ENCODE assay signal across 21 cellular contexts in genomic region chr17:57096472-57097198, GRCh38. TPM values are rescaled to one million over a fixed set of nuclear protein-coding genes. Genes with fewer than 3 reads are reported as not detected.
DNase-seq lines count a peak whose midpoint lies in the region; ATAC-seq, FAIRE-seq and TF ChIP-seq lines count a peak whose summit lies in the region.
"Had no signal": no experiment of that assay in that cellular context is flagged by ENCODE, and none has a peak within 500 bp of the region (broad histone marks: within the 10 kb centered on the region; RNA-seq: fewer than 3 reads in every experiment).

No MANE protein-coding gene starts in this region.

- H3K9ac ChIP-seq in H9 (ENCODE audit: extremely low read depth, insufficient read length, low read length) (no peak overlapping the region), duodenal mucosa (ENCODE audit: low read depth in 1 of 2, low read length in 2 of 2) (no peak overlapping the region)

- no peak overlapping the region for H2BK5ac ChIP-seq in H9 (ENCODE audit: insufficient read length, low read length)

- H4K20me1 ChIP-seq in H9 (ENCODE audit: control insufficient read depth, insufficient read depth, insufficient read length) = peaks cover 4% of the 10 kb centered on the region

- peaks cover 66 to 74% of the 10 kb centered on the region in 2 experiments for H3K4me1 Mint-ChIP-seq in H9
- H3K4me1 Mint-ChIP-seq in effector memory CD8-positive, alpha-beta T cell (ENCODE audit: low read depth in 2 of 2) = peaks cover 10 to 19% of the 10 kb centered on the region in 2 donors

- H3K4me1 ChIP-seq in H9 (ENCODE audit: insufficient read depth, low read length) = peaks cover 22% of the 10 kb centered on the region; the same call in 1 of the 2 replicates
- H3K4me1 ChIP-seq in duodenal mucosa (ENCODE audit: control insufficient read depth in 1 of 2, insufficient read depth in 2 of 2, low read length in 2 of 2) = peaks cover 64 to 70% of the 10 kb centered on the region in 2 donors
- H3K4me1 ChIP-seq in small intestine (ENCODE audit: control insufficient read depth in 2 of 2, insufficient read depth in 1 of 2, low read depth in 1 of 2, low read length in 1 of 2) = peaks cover 21 to 23% of the 10 kb centered on the region in 2 donors

- no peak overlapping the region for H2BK120ac ChIP-seq in H9 (ENCODE audit: low read depth, low read length, poor library complexity, severe bottlenecking)

- no peak for DNase-seq in H9
- DNase-seq in left lobe of liver (ENCODE audit: low spot score) = peak; percentile 81
- DNase-seq in small intestine = peak; percentile 77
- DNase-seq in effector memory CD8-positive, alpha-beta T cell = no peak
- DNase-seq in GM13976 (ENCODE audit: low spot score) = no peak
- DNase-seq: activated CD4-positive, alpha-beta T cell treated with anti-CD3 and anti-CD28 coated beads, Interleukin-2, amount 10 ng/mL, durations not matched to agents 7 days and 5 days; activated naive CD4-positive, alpha-beta T cell; CD4-positive, CD25-positive, alpha-beta regulatory T cell; cortex of kidney; foreskin melanocyte; GDM1; naive thymus-derived CD4-positive, alpha-beta T cell; NCI-H1436 treated with DMSO at 0.1 percent for 48 hours; NK-92 treated with Interleukin-12 subunit alpha and Interleukin-12 subunit beta, amount 100 ng/mL, for 24 hours; SW 1271 had no signal

- H3K4me3 ChIP-seq in duodenal mucosa (ENCODE audit: low read depth in 1 of 2, low read length in 2 of 2) (no peak overlapping the region), small intestine (ENCODE audit: low read depth in 1 of 2, low read length in 2 of 2) (no peak overlapping the region)
- H3K4me3 ChIP-seq: tibial nerve had no signal

- H3K18ac ChIP-seq in H9 (ENCODE audit: insufficient read length, low read depth, low read length) = no peak overlapping the region

- no peak overlapping the region for H2AFZ ChIP-seq in H9 (ENCODE audit: low read length)

- in situ Hi-C loops in GM13976 (cut with MboI; ENCODE audit: low sequenced_read_pairs, unreplicated experiment) = no loop called here

- H4K8ac ChIP-seq in H9 (replicated peaks; ENCODE audit: insufficient read length, low read depth, low read length) = no peak overlapping the region

- H3K4ac ChIP-seq in H9 (ENCODE audit: low read depth, low read length) = no peak overlapping the region

- WGBS in H9 (ENCODE audit: extremely low coverage, insufficient read length, low lambda C conversion rate) = no CpG with 5 or more reads among the region's 6 CpGs
- WGBS in small intestine, 3 donors = 51 to 82% (median 72%) methylated on average over 6 of the region's 6 CpGs

- no peak overlapping the region for H2BK20ac ChIP-seq in H9 (ENCODE audit: low read depth, low read length, poor library complexity, severe bottlenecking)

- H3T11ph ChIP-seq in H9 (ENCODE audit: low read length) = no peak overlapping the region

- no peaks in the 10 kb centered on the region for H3K23me2 ChIP-seq in H9 (ENCODE audit: insufficient read length, low read depth, low read length, poor library complexity, severe bottlenecking)

- no peak overlapping the region for H3K4me2 ChIP-seq in H9 (ENCODE audit: insufficient read depth, insufficient read length, low read length)

- H3K36me3 Mint-ChIP-seq in H9 (ENCODE audit: insufficient read depth in 1 of 3, low read depth in 3 of 3) = peaks cover 3 to 9% (median 7%) of the 10 kb centered on the region in 3 experiments
- no peaks in the 10 kb centered on the region for H3K36me3 Mint-ChIP-seq in effector memory CD8-positive, alpha-beta T cell (ENCODE audit: insufficient read depth)

- H3K27me3 ChIP-seq in H9 (ENCODE audit: insufficient read depth, low read length) = no peaks in the 10 kb centered on the region
- H3K27me3 ChIP-seq in duodenal mucosa (ENCODE audit: control insufficient read depth in 1 of 2, insufficient read depth in 2 of 2, low read length in 2 of 2) = no peaks in the 10 kb centered on the region
- H3K27me3 ChIP-seq in small intestine (ENCODE audit: control insufficient read depth in 2 of 2, insufficient read depth in 2 of 2, low read length in 2 of 2) = no peaks in the 10 kb centered on the region
- H3K27me3 ChIP-seq: tibial nerve had no signal

- TF ChIP-seq CTCF in H9 (conservative IDR thresholded peaks at IDR 0.05) = no peak
- no peak for TF ChIP-seq CTCF in GM13976 (IDR thresholded peaks at IDR 0.05; ENCODE audit: borderline replicate concordance, control extremely low read depth, extremely low read depth, insufficient read depth, missing control alignments)

- H3K14ac ChIP-seq in H9 (ENCODE audit: insufficient read depth, low read length) = no peak overlapping the region

- H2AK5ac ChIP-seq in H9 (ENCODE audit: insufficient read length, low read length) = no peak overlapping the region

- no peak overlapping the region for H3K27ac ChIP-seq in H9 (ENCODE audit: insufficient read length, low read depth, low read length)
- H3K27ac ChIP-seq in duodenal mucosa (ENCODE audit: low read depth, low read length) = peak overlapping the region; percentile 13
- peak overlapping the region; percentile 28 to 58 for H3K27ac ChIP-seq in small intestine (ENCODE audit: low read depth in 1 of 2, low read length in 1 of 2)

- peak; percentile 79 for ATAC-seq in left lobe of liver
- no peak for ATAC-seq in effector memory CD8-positive, alpha-beta T cell (replicated peaks)
- no peak for ATAC-seq in HG02759 (IDR thresholded peaks at IDR 0.05; ENCODE audit: unreplicated experiment)
- ATAC-seq in HG02763 (IDR thresholded peaks at IDR 0.05; ENCODE audit: unreplicated experiment) = no peak
- ATAC-seq: naive thymus-derived CD4-positive, alpha-beta T cell had no signal

- H3K79me1 ChIP-seq in H9 (ENCODE audit: insufficient read depth, low read depth, low read length, poor library complexity, severe bottlenecking) = peaks cover 3% of the 10 kb centered on the region

- H3K27ac Mint-ChIP-seq in H9 = peak overlapping the region in 2 of 3 experiments; percentile 50 to 57; a peak in 1 of 7 replicates
- no peak overlapping the region for H3K27ac Mint-ChIP-seq in effector memory CD8-positive, alpha-beta T cell
- H3K27ac Mint-ChIP-seq: activated CD4-positive, alpha-beta T cell treated with anti-CD3 and anti-CD28 coated beads, Interleukin-2, amount 10 ng/mL, durations not matched to agents 7 days and 5 days; naive thymus-derived CD4-positive, alpha-beta T cell had no signal

- no peak overlapping the region for H3K4me3 Mint-ChIP-seq in H9
- no peak overlapping the region for H3K4me3 Mint-ChIP-seq in effector memory CD8-positive, alpha-beta T cell
- H3K4me3 Mint-ChIP-seq: activated CD4-positive, alpha-beta T cell treated with anti-CD3 and anti-CD28 coated beads, Interleukin-2, amount 10 ng/mL, durations not matched to agents 7 days and 5 days; CD4-positive, CD25-positive, alpha-beta regulatory T cell; naive thymus-derived CD4-positive, alpha-beta T cell had no signal

- H4K5ac ChIP-seq in H9 (ENCODE audit: insufficient read length, low read depth, low read length) = no peak overlapping the region

- H3K9me3 ChIP-seq in H9 (ENCODE audit: control insufficient read depth, low read depth, low read length) (no peaks in the 10 kb centered on the region), duodenal mucosa (ENCODE audit: control insufficient read depth in 1 of 2, low read length in 2 of 2) (no peaks in the 10 kb centered on the region), small intestine (ENCODE audit: control insufficient read depth, low read depth) (no peaks in the 10 kb centered on the region)
- H3K9me3 ChIP-seq: tibial nerve had no signal

- H2BK12ac ChIP-seq in H9 (ENCODE audit: insufficient read length, low read depth, low read length) = no peak overlapping the region

- H3K23ac ChIP-seq in H9 (ENCODE audit: insufficient read length, low read depth, low read length) = no peak overlapping the region

- H3K79me2 ChIP-seq in H9 (ENCODE audit: insufficient read depth, low read length) = peaks cover 55% of the 10 kb centered on the region; the same call in 1 of the 2 replicates

- H2BK15ac ChIP-seq in H9 (ENCODE audit: low read depth, low read length) = no peak overlapping the region

- H4K91ac ChIP-seq in H9 (ENCODE audit: insufficient read length, low read depth, low read length) = no peak overlapping the region

- no peak for FAIRE-seq in small intestine (lab: Jason Lieb, UNC)
- FAIRE-seq: GM12891, TTC549 had no signal

- no peaks in the 10 kb centered on the region for H3K9me3 Mint-ChIP-seq in H9
- no peaks in the 10 kb centered on the region for H3K9me3 Mint-ChIP-seq in effector memory CD8-positive, alpha-beta T cell
- H3K9me3 Mint-ChIP-seq: activated CD4-positive, alpha-beta T cell treated with anti-CD3 and anti-CD28 coated beads, Interleukin-2, amount 10 ng/mL, durations not matched to agents 7 days and 5 days; CD4-positive, CD25-positive, alpha-beta regulatory T cell; naive thymus-derived CD4-positive, alpha-beta T cell had no signal

- H3K27me3 Mint-ChIP-seq in H9 (ENCODE audit: low read depth) = peaks cover 1% of the 10 kb centered on the region; the same call in 1 of the 2 replicates
- H3K27me3 Mint-ChIP-seq in effector memory CD8-positive, alpha-beta T cell = no peaks in the 10 kb centered on the region
- H3K27me3 Mint-ChIP-seq: activated CD4-positive, alpha-beta T cell treated with anti-CD3 and anti-CD28 coated beads, Interleukin-2, amount 10 ng/mL, durations not matched to agents 7 days and 5 days; CD4-positive, CD25-positive, alpha-beta regulatory T cell; naive thymus-derived CD4-positive, alpha-beta T cell had no signal

- H3K36me3 ChIP-seq in duodenal mucosa (ENCODE audit: control insufficient read depth in 1 of 2, insufficient read depth in 2 of 2, low read length in 2 of 2) (peaks cover 0 to 10% of the 10 kb centered on the region in 2 donors), small intestine (ENCODE audit: control insufficient read depth in 2 of 2, insufficient read depth in 2 of 2, low read length in 2 of 2) (no peaks in the 10 kb centered on the region)
- H3K36me3 ChIP-seq: tibial nerve had no signal

- H3K56ac ChIP-seq in H9 (ENCODE audit: insufficient read length, low read depth, low read length) = no peak overlapping the region

RNA-seq across cellular contexts. Expression of gene AKAP1, which starts 11.6 kb away (rescaled TPM):
- total RNA-seq in H9 (2021) (61.2 and 65.4 TPM in 2 replicates), left lobe of liver (60.0 TPM)
- polyA plus RNA-seq in small intestine = 10 to 100 TPM; 28.9 to 68.6 (median 42.3) TPM

Comparison
In these comparisons a context has a peak if more than half of its experiments do, and no peak if none do; other contexts are left out.
1. DNase-seq: peak in left lobe of liver (single experiment) and small intestine (single experiment); none in H9 (single experiment), effector memory CD8-positive, alpha-beta T cell (0 of 3) and GM13976 (single experiment).
2. H3K27ac Mint-ChIP-seq: peak in H9 (2 of 3); none in effector memory CD8-positive, alpha-beta T cell (0 of 2).